In genomic region chr19:3359850-3360493, GRCh38 we compare ENCODE assay signal across 8 cellular contexts. TPM values are rescaled to one million over a fixed set of nuclear protein-coding genes. Genes with fewer than 3 reads are reported as not detected.
DNase-seq lines count a peak whose midpoint lies in the region; ATAC-seq and TF ChIP-seq lines count a peak whose summit lies in the region.

No MANE protein-coding gene starts in this region.

- no peaks in the 10 kb centered on the region for H3K9me3 ChIP-seq in CD8-positive, alpha-beta memory T cell (ENCODE audit: low read length)
- H3K9me3 ChIP-seq in esophagus muscularis mucosa (no peaks in the 10 kb centered on the region), neutrophil (no peaks in the 10 kb centered on the region)

- peak; percentile 33 for ATAC-seq in activated CD4-positive, alpha-beta T cell treated with anti-CD3 and anti-CD28 coated beads for 36 hours
- no peak for ATAC-seq in HG02981 (IDR thresholded peaks at IDR 0.05; ENCODE audit: unreplicated experiment)

- TF ChIP-seq POLR2A in esophagus muscularis mucosa (IDR thresholded peaks at IDR 0.05; ENCODE audit: low read depth), result no peak

- WGBS in esophagus muscularis mucosa, result no CpG with 5 or more reads among the region's 101 CpGs

- CTCF ChIA-PET in CD8-positive, alpha-beta memory T cell (lab: Charles Lee), result no interaction called here
- CTCF ChIA-PET in activated CD4-positive, alpha-beta T cell treated with anti-CD3 and anti-CD28 coated beads for 36 hours (lab: Charles Lee), result no interaction called here

- peaks cover under 1 to 2% of the 10 kb centered on the region in 2 donors for H3K27me3 Mint-ChIP-seq in CD8-positive, alpha-beta memory T cell
- peaks cover 11% of the 10 kb centered on the region for H3K27me3 Mint-ChIP-seq in activated CD4-positive, alpha-beta T cell treated with anti-CD3 and anti-CD28 coated beads for 36 hours

- DNase-seq in CD8-positive, alpha-beta memory T cell, result peak in 1 of 5 donors; percentile 51
- DNase-seq in HFF-Myc (ENCODE audit: extremely low read depth, low read depth) (no peak), esophagus muscularis mucosa (ENCODE audit: extremely low spot score) (no peak), mesenteric fat pad (ENCODE audit: low spot score) (no peak)
- peak; percentile 61 for DNase-seq in activated CD4-positive, alpha-beta T cell treated with anti-CD3 and anti-CD28 coated beads for 36 hours
- no peak for DNase-seq in effector CD8-positive, alpha-beta T cell (lab: John Stamatoyannopoulos, UW)

- H3K4me3 ChIP-seq in CD8-positive, alpha-beta memory T cell (ENCODE audit: low read length), result peak overlapping the region; percentile 76
- H3K4me3 ChIP-seq in HFF-Myc (replicated peaks; ENCODE audit: low read depth, low read length) (peak overlapping the region; percentile 84), esophagus muscularis mucosa (peak overlapping the region; percentile 97 to 100 (median 100)), neutrophil (ENCODE audit: low read depth in 1 of 2, low read length in 1 of 2) (peak overlapping the region; percentile 83 to 91)

- no peaks in the 10 kb centered on the region for H3K27me3 ChIP-seq in CD8-positive, alpha-beta memory T cell (ENCODE audit: insufficient read depth, low read length, poor library complexity, severe bottlenecking)
- H3K27me3 ChIP-seq in esophagus muscularis mucosa (no peaks in the 10 kb centered on the region), neutrophil (peaks cover 22% of the 10 kb centered on the region)

- no peaks in the 10 kb centered on the region for H3K9me3 Mint-ChIP-seq in CD8-positive, alpha-beta memory T cell
- no peaks in the 10 kb centered on the region for H3K9me3 Mint-ChIP-seq in activated CD4-positive, alpha-beta T cell treated with anti-CD3 and anti-CD28 coated beads for 36 hours (ENCODE audit: low read depth)

- no peaks in the 10 kb centered on the region for H3K36me3 ChIP-seq in CD8-positive, alpha-beta memory T cell (ENCODE audit: insufficient read depth, low read length)
- no peaks in the 10 kb centered on the region for H3K36me3 ChIP-seq in esophagus muscularis mucosa
- no peaks in the 10 kb centered on the region for H3K36me3 ChIP-seq in neutrophil

- peak overlapping the region; percentile 61 to 94 (median 86) for H3K27ac Mint-ChIP-seq in CD8-positive, alpha-beta memory T cell
- H3K27ac Mint-ChIP-seq in activated CD4-positive, alpha-beta T cell treated with anti-CD3 and anti-CD28 coated beads for 36 hours, result no peak overlapping the region

- H3K4me1 Mint-ChIP-seq in CD8-positive, alpha-beta memory T cell, result peaks cover 29 to 53% (median 32%) of the 10 kb centered on the region in 3 donors
- peaks cover 30% of the 10 kb centered on the region for H3K4me1 Mint-ChIP-seq in activated CD4-positive, alpha-beta T cell treated with anti-CD3 and anti-CD28 coated beads for 36 hours

- H3K4me3 Mint-ChIP-seq in CD8-positive, alpha-beta memory T cell, result peak overlapping the region; percentile 88 to 91 (median 90)
- H3K4me3 Mint-ChIP-seq in activated CD4-positive, alpha-beta T cell treated with anti-CD3 and anti-CD28 coated beads for 36 hours, result peak overlapping the region; percentile 86

- intact Hi-C loops in activated CD4-positive, alpha-beta T cell treated with anti-CD3 and anti-CD28 coated beads for 36 hours (cut with DNase I, micrococcal nuclease), result loop anchor here (1.0 to 5.0 kb wide), 4 partner anchors 7 to 577 kb away; partner anchors contain the start of gene SGTA (in 1 of the 2)
- intact Hi-C loops in esophagus muscularis mucosa (cut with DNase I), result loop anchor here (10.0 kb wide), 1 partner anchor 65 kb away; no protein-coding TSS in a partner anchor

- H3K4me1 ChIP-seq in CD8-positive, alpha-beta memory T cell (ENCODE audit: insufficient read depth, low read length), result peaks cover 27% of the 10 kb centered on the region
- H3K4me1 ChIP-seq in esophagus muscularis mucosa (peaks cover 31 to 64% (median 59%) of the 10 kb centered on the region in 4 donors), neutrophil (ENCODE audit: control insufficient read depth in 1 of 2, insufficient read depth in 1 of 2, low read depth in 1 of 2, low read length in 1 of 2) (peaks cover 20 to 27% of the 10 kb centered on the region in 2 experiments)

- TF ChIP-seq CTCF in HFF-Myc (IDR thresholded peaks at IDR 0.05; ENCODE audit: low read depth, low read length, missing control alignments) (no peak), esophagus muscularis mucosa (IDR thresholded peaks at IDR 0.05) (no peak), neutrophil (IDR thresholded peaks at IDR 0.05) (no peak)

- peak overlapping the region; percentile 69 for H3K27ac ChIP-seq in CD8-positive, alpha-beta memory T cell (ENCODE audit: low read depth, low read length)
- H3K27ac ChIP-seq in esophagus muscularis mucosa (replicated peaks in 1 of 4) (peak overlapping the region; percentile 98 to 100 (median 100)), neutrophil (peak overlapping the region; percentile 90)

- no peak for TF ChIP-seq EP300 in esophagus muscularis mucosa (IDR thresholded peaks at IDR 0.05)

- peaks cover 0 to 8% (median 0%) of the 10 kb centered on the region in 3 donors for H3K36me3 Mint-ChIP-seq in CD8-positive, alpha-beta memory T cell
- H3K36me3 Mint-ChIP-seq in activated CD4-positive, alpha-beta T cell treated with anti-CD3 and anti-CD28 coated beads for 36 hours (ENCODE audit: low read depth), result no peaks in the 10 kb centered on the region

- POLR2A ChIA-PET in CD8-positive, alpha-beta memory T cell (lab: Charles Lee), result no interaction called here
- POLR2A ChIA-PET in activated CD4-positive, alpha-beta T cell treated with anti-CD3 and anti-CD28 coated beads for 36 hours (lab: Charles Lee), result no interaction called here

RNA-seq across cellular contexts. Expression of gene NFIC, which starts 6.4 kb away (rescaled TPM):
- total RNA-seq in CD8-positive, alpha-beta memory T cell, result 10 to 100 TPM; 16.1 to 19.4 TPM
- 17.8 TPM for polyA plus RNA-seq in CD8-positive, alpha-beta memory T cell
- total RNA-seq in activated CD4-positive, alpha-beta T cell treated with anti-CD3 and anti-CD28 coated beads for 36 hours, result 10 to 100 TPM; 20.5 to 22.6 TPM
- 100 to 1,000 TPM; 165 to 297 (median 211) TPM for total RNA-seq in esophagus muscularis mucosa
- 207 TPM for total RNA-seq in mesenteric fat pad
